In genomic region chr15:89958107-89958805, GRCh38 we compare ENCODE assay signal across 17 cellular contexts. TPM values are rescaled to one million over a fixed set of nuclear protein-coding genes. Genes with fewer than 3 reads are reported as not detected.
DNase-seq lines count a peak whose midpoint lies in the region; ATAC-seq, FAIRE-seq and TF ChIP-seq lines count a peak whose summit lies in the region.
"Had no signal": no experiment of that assay in that cellular context is flagged by ENCODE, and none has a peak within 500 bp of the region (broad histone marks: within the 10 kb centered on the region; RNA-seq: fewer than 3 reads in every experiment).

No MANE protein-coding gene starts in this region.

- H3K4me3 ChIP-seq in HEK293 (ENCODE audit: low read depth, low read length) (no peak overlapping the region), kidney (ENCODE audit: low read length in 2 of 2) (no peak overlapping the region)
- H3K4me3 ChIP-seq: GM12878, SK-N-MC had no signal

- H3K9ac ChIP-seq in kidney (ENCODE audit: low read length in 2 of 2) = no peak overlapping the region

- peak; percentile 78 for DNase-seq in kidney
- DNase-seq in renal cortical epithelial cell (ENCODE audit: low read depth) = peak; percentile 25
- no peak for DNase-seq in NCI-H446 treated with DMSO at 0.1 percent for 48 hours (lab: John Stamatoyannopoulos, UW)
- no peak for DNase-seq in stimulated activated CD8-positive, alpha-beta memory T cell treated with anti-CD3 and anti-CD28 coated beads, Interleukin-4, amount 100 ng/mL, for 48 hours
- no peak for DNase-seq in hypothalamus (lab: John Stamatoyannopoulos, UW)
- DNase-seq: activated CD8-positive, alpha-beta T cell treated with anti-CD3 and anti-CD28 coated beads for 36 hours; activated naive CD8-positive, alpha-beta T cell treated with anti-CD3 and anti-CD28 coated beads, Interleukin-2, amount 50 U/mL, for 24 hours; effector memory CD8-positive, alpha-beta T cell; foreskin melanocyte; H7 had no signal

- no peak for ATAC-seq in GM18909 (IDR thresholded peaks at IDR 0.05; ENCODE audit: poor library complexity, unreplicated experiment)
- ATAC-seq: activated CD8-positive, alpha-beta T cell treated with anti-CD3 and anti-CD28 coated beads for 36 hours; activated naive CD8-positive, alpha-beta T cell treated with anti-CD3 and anti-CD28 coated beads, Interleukin-2, amount 50 U/mL, for 24 hours; effector memory CD8-positive, alpha-beta T cell; GM12878 had no signal

- POLR2A ChIA-PET in HEK293 (lab: Yijun Ruan, JAX) = interaction anchor here (0.7 kb wide), 1 partner anchor 118 kb away, joined by 4 read pairs; no protein-coding TSS in a partner anchor

- no peak for FAIRE-seq in kidney (lab: Jason Lieb, UNC)
- FAIRE-seq: GM12878 had no signal

- no peaks in the 10 kb centered on the region for H3K4me1 ChIP-seq in HEK293 (ENCODE audit: control insufficient read depth, insufficient read depth, low read length)
- peaks cover 3 to 4% of the 10 kb centered on the region in 2 donors for H3K4me1 ChIP-seq in kidney (ENCODE audit: control insufficient read depth in 1 of 2, insufficient read depth in 1 of 2, low read depth in 1 of 2, low read length in 2 of 2)

- H3K9me3 ChIP-seq in HEK293 (ENCODE audit: control insufficient read depth, insufficient read depth, low read depth, low read length) = no peaks in the 10 kb centered on the region
- H3K9me3 ChIP-seq in kidney (ENCODE audit: control insufficient read depth in 1 of 2, low read length in 2 of 2) = no peaks in the 10 kb centered on the region
- H3K9me3 ChIP-seq: neutrophil had no signal

- CTCF ChIA-PET in HEK293 (lab: Yijun Ruan, JAX) = interaction anchor here (0.5 to 1.6 kb wide), 6 partner anchors 13 to 82 kb away, joined by 3 to 6 read pairs (median 3); no protein-coding TSS in a partner anchor

- intact Hi-C loops in kidney (cut with DNase I) = no loop called here

- TF ChIP-seq CTCF in HEK293 (tag by site-specific recombination; IDR thresholded peaks at IDR 0.05) = no peak
- no peak for TF ChIP-seq CTCF in VCaP (conservative IDR thresholded peaks at IDR 0.05)
- no peak for TF ChIP-seq CTCF in kidney (IDR thresholded peaks at IDR 0.05; ENCODE audit: borderline replicate concordance, extremely low read depth, insufficient read depth)

- no peak overlapping the region for H3K27ac ChIP-seq in HEK293 (ENCODE audit: extremely low read depth, low read depth, low read length)
- H3K27ac ChIP-seq in VCaP = peak overlapping the region; percentile 66
- peak overlapping the region in 1 of 2 donors; percentile 10 for H3K27ac ChIP-seq in kidney (ENCODE audit: low read depth in 2 of 2, low read length in 2 of 2)
- H3K27ac ChIP-seq: neutrophil had no signal

- no peaks in the 10 kb centered on the region for H3K36me3 ChIP-seq in HEK293 (ENCODE audit: control insufficient read depth in 2 of 2, insufficient read depth in 1 of 2, low read length in 2 of 2)
- H3K36me3 ChIP-seq in kidney (ENCODE audit: control insufficient read depth in 1 of 2, insufficient read depth in 2 of 2, low read length in 2 of 2) = no peaks in the 10 kb centered on the region
- H3K36me3 ChIP-seq: neutrophil had no signal

TF ChIP-seq in HEK293, 187 proteins besides CTCF, POLR2A, EP300 and RAD21:
- TF ChIP-seq ZNF121 (tag by site-specific recombination; IDR thresholded peaks at IDR 0.05) = peak; percentile 87
- no peak for TF ChIP-seq ZNF561 (tag by site-specific recombination; IDR thresholded peaks at IDR 0.05; ENCODE audit: borderline replicate concordance)
TF ChIP-seq in HEK293: peak in this region for 1.

RNA-seq across cellular contexts. Expression of gene ZNF710, which starts 42.9 kb away (rescaled TPM):
- total RNA-seq in kidney (17.0 TPM), renal cortical epithelial cell (7.8 and 13.4 TPM in 2 replicates)
- polyA plus RNA-seq in kidney (ENCODE audit: insufficient read depth, low read depth, low replicate concordance) = 11.0 TPM

RNA-seq across cellular contexts. Expression of gene ARPIN, which starts 45.5 kb away (rescaled TPM):
- total RNA-seq in kidney (28.2 TPM), renal cortical epithelial cell (4.7 and 7.5 TPM in 2 replicates)
- polyA plus RNA-seq in kidney (ENCODE audit: insufficient read depth, low read depth, low replicate concordance) = 11.7 TPM
- total RNA-seq: activated CD8-positive, alpha-beta T cell treated with anti-CD3 and anti-CD28 coated beads for 36 hours; activated T-helper 1 cell treated with anti-CD3 and anti-CD28 coated beads, Interleukin-12 subunit alpha, Interleukin-12 subunit beta, Interleukin-2, Interleukin-4 antibody, amounts not matched to agents 30 ng/mL and 10 ng/mL and 1 ng/mL, durations not matched to agents 14 hours and 24 hours and 36 hours; GM12878 had no signal

Comparison
In these comparisons a context has a peak if more than half of its experiments do, and no peak if none do; other contexts are left out.
1. DNase-seq: peak in kidney (single experiment) and renal cortical epithelial cell (single experiment); none in NCI-H446 treated with DMSO at 0.1 percent for 48 hours (single experiment), stimulated activated CD8-positive, alpha-beta memory T cell treated with anti-CD3 and anti-CD28 coated beads, Interleukin-4, amount 100 ng/mL, for 48 hours (single experiment) and hypothalamus (0 of 51).